17 cellular contexts compared by ENCODE assay signal in genomic region chr3:112646623-112647022, GRCh38. TPM values are rescaled to one million over a fixed set of nuclear protein-coding genes. Genes with fewer than 3 reads are reported as not detected.
DNase-seq lines count a peak whose midpoint lies in the region; ATAC-seq and TF ChIP-seq lines count a peak whose summit lies in the region.
"Had no signal": no experiment of that assay in that cellular context is flagged by ENCODE, and none has a peak within 500 bp of the region (broad histone marks: within the 10 kb centered on the region; RNA-seq: fewer than 3 reads in every experiment).

No MANE protein-coding gene starts in this region.

- H3K9me3 ChIP-seq in SK-N-SH, result no peaks in the 10 kb centered on the region
- H3K9me3 ChIP-seq in hepatocyte (ENCODE audit: low read depth), result no peaks in the 10 kb centered on the region
- H3K9me3 ChIP-seq in subcutaneous abdominal adipose tissue (ENCODE audit: control insufficient read depth in 5 of 5, low read length in 5 of 5), result no peaks in the 10 kb centered on the region
- no peaks in the 10 kb centered on the region for H3K9me3 ChIP-seq in suprapubic skin

- H3F3A ChIP-seq in SK-N-SH (replicated peaks; ENCODE audit: insufficient read depth), result peaks cover 25% of the 10 kb centered on the region

- POLR2A ChIA-PET in SK-N-SH (lab: Yijun Ruan, JAX), result no interaction called here

- H4K20me1 ChIP-seq in SK-N-SH (ENCODE audit: insufficient read depth) (no peaks in the 10 kb centered on the region), hepatocyte (ENCODE audit: insufficient read depth, poor library complexity, severe bottlenecking) (no peaks in the 10 kb centered on the region)

- 79% methylated on average over 7 of the region's 7 CpGs for WGBS in SK-N-SH (ENCODE audit: low lambda C conversion rate)
- WGBS in hepatocyte (ENCODE audit: low lambda C conversion rate, missing lambda C conversion rate), result 59% methylated on average over 7 of the region's 7 CpGs
- WGBS in suprapubic skin, result 81% methylated on average over 7 of the region's 7 CpGs

- no peak for TF ChIP-seq RAD21 in SK-N-SH (IDR thresholded peaks at IDR 0.05; ENCODE audit: low read length)

- peaks cover 2 to 58% of the 10 kb centered on the region in 2 experiments for H3K4me1 ChIP-seq in SK-N-SH (ENCODE audit: control insufficient read depth in 1 of 2, insufficient read depth in 2 of 2, low read depth in 1 of 2, low read length in 1 of 2)
- peaks cover 32% of the 10 kb centered on the region for H3K4me1 ChIP-seq in hepatocyte (ENCODE audit: insufficient read depth)
- H3K4me1 ChIP-seq in subcutaneous abdominal adipose tissue (ENCODE audit: control insufficient read depth in 5 of 5, insufficient read depth in 5 of 5, low read length in 5 of 5), result peaks cover 3 to 53% (median 48%) of the 10 kb centered on the region in 5 donors
- peaks cover 24% of the 10 kb centered on the region for H3K4me1 ChIP-seq in suprapubic skin

- H3K4me2 ChIP-seq in SK-N-SH (0 out of 2 replicates have a peak overlapping the region, but pooled peaks have one; percentile 10), hepatocyte (peak overlapping the region; percentile 36)

- H3K27ac ChIP-seq in SK-N-SH (ENCODE audit: low read depth in 2 of 2, low read length in 1 of 2) (peak overlapping the region; percentile 12 to 64; a peak in 3 of 4 replicates), hepatocyte (peak overlapping the region; percentile 26), subcutaneous abdominal adipose tissue (ENCODE audit: low read depth, low read length) (peak overlapping the region; percentile 68), suprapubic skin (no peak overlapping the region)

- H2AFZ ChIP-seq in SK-N-SH (ENCODE audit: low read depth), result peak overlapping the region; percentile 20; the same call in 1 of the 2 replicates
- H2AFZ ChIP-seq in hepatocyte, result no peak overlapping the region

- DNase-seq in SK-N-SH (no peak), NCI-H748 treated with DMSO at 0.1 percent for 48 hours (lab: John Stamatoyannopoulos, UW) (peak; percentile 5), hepatocyte (ENCODE audit: low spot score) (no peak), suprapubic skin (ENCODE audit: low spot score in 2 of 2) (no peak), NCI-H2171 (lab: John Stamatoyannopoulos, UW) (no peak), putamen (ENCODE audit: low spot score) (no peak)
- DNase-seq: activated CD4-positive, alpha-beta T cell treated with anti-CD3 and anti-CD28 coated beads for 4 hours; central memory CD4-positive, alpha-beta T cell; naive thymus-derived CD4-positive, alpha-beta T cell; NCI-H1105; NCI-H446 treated with DMSO at 0.1 percent for 48 hours; stimulated activated CD4-positive, alpha-beta T cell treated with anti-CD3 and anti-CD28 coated beads, Interleukin-2, amount 100 ng/mL, for 48 hours; T-helper 2 cell had no signal

- H3K36me3 ChIP-seq in SK-N-SH (replicated peaks in 1 of 2; ENCODE audit: control insufficient read depth in 1 of 2, insufficient read depth in 2 of 2, low read length in 1 of 2) (no peaks in the 10 kb centered on the region), hepatocyte (replicated peaks; ENCODE audit: insufficient read depth, low read depth) (no peaks in the 10 kb centered on the region), subcutaneous abdominal adipose tissue (ENCODE audit: control insufficient read depth in 5 of 5, insufficient read depth in 5 of 5, low read length in 5 of 5) (no peaks in the 10 kb centered on the region), suprapubic skin (no peaks in the 10 kb centered on the region)

- H3K9ac ChIP-seq in SK-N-SH, result no peak overlapping the region
- H3K9ac ChIP-seq in subcutaneous abdominal adipose tissue (ENCODE audit: low read length in 5 of 5), result no peak overlapping the region

- no peaks in the 10 kb centered on the region for H3K27me3 ChIP-seq in SK-N-SH (ENCODE audit: insufficient read depth)
- H3K27me3 ChIP-seq in hepatocyte, result no peaks in the 10 kb centered on the region
- no peaks in the 10 kb centered on the region for H3K27me3 ChIP-seq in subcutaneous abdominal adipose tissue (ENCODE audit: control insufficient read depth in 5 of 5, insufficient read depth in 4 of 5, low read length in 5 of 5)
- H3K27me3 ChIP-seq in suprapubic skin, result no peaks in the 10 kb centered on the region

- TF ChIP-seq CTCF in SK-N-SH (IDR thresholded peaks at IDR 0.05) (no peak), hepatocyte (IDR thresholded peaks at IDR 0.05; ENCODE audit: poor library complexity) (no peak), suprapubic skin (IDR thresholded peaks at IDR 0.05) (no peak)

- H3K79me2 ChIP-seq in SK-N-SH (ENCODE audit: insufficient read depth) (no peaks in the 10 kb centered on the region), hepatocyte (no peaks in the 10 kb centered on the region)

- CTCF ChIA-PET in SK-N-SH (lab: Yijun Ruan, JAX), result interaction anchor here (1.2 to 7.1 kb wide), 3 partner anchors 64 to 633 kb away, joined by 3 to 97 read pairs (median 8); no protein-coding TSS in a partner anchor

- TF ChIP-seq POLR2A in suprapubic skin (IDR thresholded peaks at IDR 0.05), result no peak

- TF ChIP-seq EP300 in SK-N-SH (IDR thresholded peaks at IDR 0.05; ENCODE audit: borderline replicate concordance in 1 of 2, low read depth in 1 of 2, low read length in 1 of 2) (no peak), suprapubic skin (IDR thresholded peaks at IDR 0.05) (no peak)

- ATAC-seq in SK-N-SH treated with all-trans-retinoic acid at 6 μM for 48 hours, result no peak
- ATAC-seq: activated naive CD4-positive, alpha-beta T cell treated with anti-CD3 and anti-CD28 coated beads, Interleukin-2, amount 50 U/mL, for 72 hours; naive thymus-derived CD4-positive, alpha-beta T cell; Panc1 had no signal

- H3K4me3 ChIP-seq in SK-N-SH (ENCODE audit: low read depth in 2 of 2, low read length in 1 of 2) (no peak overlapping the region), hepatocyte (no peak overlapping the region), subcutaneous abdominal adipose tissue (ENCODE audit: low read depth in 1 of 5, low read length in 5 of 5) (peak overlapping the region in 1 of 5 donors; percentile 22), suprapubic skin (no peak overlapping the region)

- H3K9me2 ChIP-seq in SK-N-SH (no peaks in the 10 kb centered on the region), hepatocyte (replicated peaks; ENCODE audit: insufficient read depth) (no peaks in the 10 kb centered on the region)

TF ChIP-seq in SK-N-SH, 30 proteins besides CTCF, POLR2A, EP300 and RAD21 (continues in another document):
- TF ChIP-seq FOXM1 (IDR thresholded peaks at IDR 0.05; ENCODE audit: low read depth) (no peak), RXRA (IDR thresholded peaks at IDR 0.05; ENCODE audit: borderline replicate concordance, low read depth) (no peak), FOSL2 (IDR thresholded peaks at IDR 0.05; ENCODE audit: borderline replicate concordance, low read depth) (no peak)

TF ChIP-seq in SK-N-SH treated with all-trans-retinoic acid at 6 μM for 48 hours, 23 proteins besides CTCF, POLR2A, EP300 and RAD21:
- no peak for TF ChIP-seq ZFP30 (CRISPR knock-in tag; IDR thresholded peaks at IDR 0.05)
- TF ChIP-seq TOX (CRISPR knock-in tag; IDR thresholded peaks at IDR 0.05; ENCODE audit: borderline replicate concordance), result no peak
- TF ChIP-seq PPARA (CRISPR knock-in tag; IDR thresholded peaks at IDR 0.05; ENCODE audit: borderline replicate concordance), result no peak
- no peak for TF ChIP-seq GLIS3 (CRISPR knock-in tag; IDR thresholded peaks at IDR 0.05)
- no peak for TF ChIP-seq ZNF565 (CRISPR knock-in tag; conservative IDR thresholded peaks at IDR 0.05; ENCODE audit: low read depth)
- no peak for TF ChIP-seq ESRRG (CRISPR knock-in tag; IDR thresholded peaks at IDR 0.05)
- no peak for TF ChIP-seq ZC3H10 (CRISPR knock-in tag; IDR thresholded peaks at IDR 0.05)
- no peak for TF ChIP-seq TCF4 (CRISPR knock-in tag; IDR thresholded peaks at IDR 0.05; ENCODE audit: borderline replicate concordance)
- no peak for TF ChIP-seq BACH2 (CRISPR knock-in tag; IDR thresholded peaks at IDR 0.05; ENCODE audit: borderline replicate concordance)
- TF ChIP-seq ARNTL (CRISPR knock-in tag; IDR thresholded peaks at IDR 0.05; ENCODE audit: borderline replicate concordance, low read depth), result no peak
- TF ChIP-seq PATZ1 (CRISPR knock-in tag; IDR thresholded peaks at IDR 0.05; ENCODE audit: borderline replicate concordance), result no peak
- no peak for TF ChIP-seq ZNF8 (CRISPR knock-in tag; IDR thresholded peaks at IDR 0.05)

RNA-seq across cellular contexts. Expression of gene CCDC80, which starts 5.7 kb away (rescaled TPM):
- polyA plus RNA-seq in SK-N-SH (2012; rRNA removed) (83.4 and 103 TPM in 2 replicates), hepatocyte (83.5 and 95.4 TPM in 2 replicates)
- 113 and 151 TPM in 2 replicates for polyA plus RNA-seq in SK-N-SH (2012; cell fraction: cytosol; rRNA removed)
- 90.9 and 120 TPM in 2 replicates for polyA plus RNA-seq in SK-N-SH (2012; cell fraction: nucleus; rRNA removed)
- total RNA-seq in hepatocyte (26.6 and 27.1 TPM in 2 replicates), suprapubic skin (10 to 100 TPM in 3 of 4 donors, 1 to 10 TPM in 1; 8.0 to 32.2 (median 17.1) TPM)
